Comparison of ENCODE assay signal across 24 cellular contexts in genomic region chr1:208910161-208910560, GRCh38.
"Had no signal": no experiment of that assay in that cellular context is flagged by ENCODE, and none has a peak within 500 bp of the region (broad histone marks: within the 10 kb centered on the region; RNA-seq: fewer than 3 reads in every experiment).

No MANE protein-coding gene starts in this region.

- H3K27ac ChIP-seq: ascending aorta, body of pancreas, SJSA1 had no signal

- H3K4me3 Mint-ChIP-seq: activated CD8-positive, alpha-beta T cell treated with anti-CD3 and anti-CD28 coated beads, Interleukin-2, amount 10 ng/mL, durations not matched to agents 7 days and 5 days; activated naive CD8-positive, alpha-beta T cell treated with anti-CD3 and anti-CD28 coated beads, Interleukin-2, amount 50 U/mL, for 24 hours; activated T-helper 1 cell treated with anti-CD3 and anti-CD28 coated beads, Interleukin-12 subunit alpha, Interleukin-12 subunit beta, Interleukin-2, Interleukin-4 antibody, amounts not matched to agents 30 ng/mL and 10 ng/mL and 1 ng/mL, durations not matched to agents 14 hours and 24 hours and 36 hours; central memory CD8-positive, alpha-beta T cell; T-helper 1 cell treated with Interleukin-12 subunit alpha and Interleukin-12 subunit beta and Interleukin-4 antibody, amounts not matched to agents 30 μg/mL and 1 μg/mL, for 36 hours; WTC11 had no signal

- H3K4me1 Mint-ChIP-seq: activated naive CD8-positive, alpha-beta T cell treated with anti-CD3 and anti-CD28 coated beads, Interleukin-2, amount 50 U/mL, for 24 hours; central memory CD8-positive, alpha-beta T cell had no signal

- H3K27me3 ChIP-seq: ascending aorta, body of pancreas, SJSA1 had no signal

- H3K4me1 ChIP-seq: ascending aorta, body of pancreas, SJSA1 had no signal

- H3K36me3 ChIP-seq: ascending aorta, SJSA1 had no signal

- H3K9me3 Mint-ChIP-seq: activated naive CD4-positive, alpha-beta T cell treated with anti-CD3 and anti-CD28 coated beads, Interleukin-2, amount 50 U/mL, for 72 hours; activated T-helper 1 cell treated with anti-CD3 and anti-CD28 coated beads, Interleukin-12 subunit alpha, Interleukin-12 subunit beta, Interleukin-2, Interleukin-4 antibody, amounts not matched to agents 30 ng/mL and 10 ng/mL and 1 ng/mL, durations not matched to agents 14 hours and 24 hours and 36 hours; central memory CD8-positive, alpha-beta T cell; T-helper 1 cell treated with Interleukin-12 subunit alpha and Interleukin-12 subunit beta and Interleukin-4 antibody, amounts not matched to agents 30 μg/mL and 1 μg/mL, for 36 hours had no signal

- ATAC-seq: activated CD8-positive, alpha-beta T cell treated with anti-CD3 and anti-CD28 coated beads, Interleukin-2, amount 10 ng/mL, durations not matched to agents 7 days and 5 days; activated naive CD4-positive, alpha-beta T cell treated with anti-CD3 and anti-CD28 coated beads, Interleukin-2, amount 50 U/mL, for 72 hours; activated naive CD8-positive, alpha-beta T cell treated with anti-CD3 and anti-CD28 coated beads, Interleukin-2, amount 50 U/mL, for 24 hours; body of pancreas; WTC11 had no signal

- H3K27me3 Mint-ChIP-seq: activated naive CD8-positive, alpha-beta T cell treated with anti-CD3 and anti-CD28 coated beads, Interleukin-2, amount 50 U/mL, for 24 hours had no signal

- H3K9me3 ChIP-seq: ascending aorta, body of pancreas, SJSA1 had no signal

- H3K4me3 ChIP-seq: ascending aorta, body of pancreas, SJSA1 had no signal

- DNase-seq: activated CD4-positive, alpha-beta T cell treated with anti-CD3 and anti-CD28 coated beads for 48 hours; activated CD4-positive, alpha-beta T cell treated with anti-CD3 and anti-CD28 coated beads, Interleukin-2, amount 50 U/mL, for 4 hours; activated CD4-positive, CD25-positive, alpha-beta regulatory T cell treated with anti-CD3 and anti-CD28 coated beads, Interleukin-2, amount 50 U/mL, for 72 hours; activated CD8-positive, alpha-beta memory T cell treated with anti-CD3 and anti-CD28 coated beads, Interleukin-2, amount 50 U/mL, for 48 hours; activated CD8-positive, alpha-beta T cell treated with anti-CD3 and anti-CD28 coated beads, Interleukin-2, amount 10 ng/mL, durations not matched to agents 7 days and 5 days; activated effector memory CD4-positive, alpha-beta T cell treated with Interleukin-2 at 50 U/mL for 16 hours; activated naive CD4-positive, alpha-beta T cell; activated naive CD8-positive, alpha-beta T cell treated with anti-CD3 and anti-CD28 coated beads, Interleukin-2, amount 50 U/mL, for 24 hours; activated T-cell treated with anti-CD3 and anti-CD28 coated beads, Interleukin-2, amount 50 U/mL, for 1 hour; amniotic stem cell; body of pancreas; KBM-7; NCI-H1092; NCI-H1417 treated with DMSO at 0.1 percent for 48 hours; NCI-H187; NCI-H2081; NCI-H446 had no signal

- H3K36me3 Mint-ChIP-seq: activated naive CD4-positive, alpha-beta T cell treated with anti-CD3 and anti-CD28 coated beads, Interleukin-2, amount 50 U/mL, for 72 hours; WTC11 had no signal

- H3K27ac Mint-ChIP-seq: activated CD8-positive, alpha-beta T cell treated with anti-CD3 and anti-CD28 coated beads, Interleukin-2, amount 10 ng/mL, durations not matched to agents 7 days and 5 days; activated naive CD4-positive, alpha-beta T cell treated with anti-CD3 and anti-CD28 coated beads, Interleukin-2, amount 50 U/mL, for 72 hours; activated naive CD8-positive, alpha-beta T cell treated with anti-CD3 and anti-CD28 coated beads, Interleukin-2, amount 50 U/mL, for 24 hours; activated T-helper 1 cell treated with anti-CD3 and anti-CD28 coated beads, Interleukin-12 subunit alpha, Interleukin-12 subunit beta, Interleukin-2, Interleukin-4 antibody, amounts not matched to agents 30 ng/mL and 10 ng/mL and 1 ng/mL, durations not matched to agents 14 hours and 24 hours and 36 hours; T-helper 1 cell treated with Interleukin-12 subunit alpha and Interleukin-12 subunit beta and Interleukin-4 antibody, amounts not matched to agents 30 μg/mL and 1 μg/mL, for 36 hours; WTC11 had no signal
